ENCODE assay signal across 19 cellular contexts in the genomic region with DNA sequence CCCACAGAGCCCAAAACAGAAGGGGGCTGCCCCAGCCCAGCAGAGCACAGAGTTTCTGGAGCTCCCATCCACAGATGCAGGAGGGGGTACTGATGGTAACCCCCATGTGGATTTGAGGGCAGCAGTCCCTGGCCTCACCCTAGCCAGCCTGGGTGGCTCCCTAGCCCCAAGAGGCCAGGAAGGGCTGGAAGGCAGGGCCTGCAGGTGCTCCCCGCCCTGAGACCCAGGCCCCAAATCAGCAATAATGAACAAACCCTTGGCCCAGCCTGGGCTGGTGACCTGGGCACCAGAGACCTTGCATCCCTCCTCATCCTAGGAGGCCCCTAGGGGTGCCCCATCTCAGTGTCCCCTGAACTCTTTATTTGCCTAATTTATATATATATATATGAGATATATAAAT.
DNase-seq lines count a peak whose midpoint lies in the region; ATAC-seq and TF ChIP-seq lines count a peak whose summit lies in the region.
"Had no signal": no experiment of that assay in that cellular context is flagged by ENCODE, and none has a peak within 500 bp of the region (broad histone marks: within the 10 kb centered on the region; RNA-seq: fewer than 3 reads in every experiment).

No MANE protein-coding gene starts in this region.

- H3K36me3 ChIP-seq in esophagus muscularis mucosa (peaks cover 0 to 34% (median 11%) of the 10 kb centered on the region in 4 donors), sigmoid colon (peaks cover 0 to 3% (median 0%) of the 10 kb centered on the region in 4 donors)

- H3K27ac ChIP-seq in esophagus muscularis mucosa (replicated peaks in 1 of 4) (no peak overlapping the region), sigmoid colon (no peak overlapping the region)
- H3K27ac ChIP-seq: BLaER1 treated with 17β-estradiol and CSF1 and Interleukin-3, amounts not matched to agents 10 nM and 100 nM had no signal

- H3K27me3 ChIP-seq in esophagus muscularis mucosa, result no peaks in the 10 kb centered on the region
- no peaks in the 10 kb centered on the region for H3K27me3 ChIP-seq in sigmoid colon
- H3K27me3 ChIP-seq: BLaER1 treated with 17β-estradiol and CSF1 and Interleukin-3, amounts not matched to agents 10 nM and 100 nM had no signal

- TF ChIP-seq POLR2A in esophagus muscularis mucosa (IDR thresholded peaks at IDR 0.05; ENCODE audit: low read depth), result no peak
- TF ChIP-seq POLR2A in sigmoid colon (IDR thresholded peaks at IDR 0.05), result no peak

- no CpG with 5 or more reads among the region's 1 CpG for WGBS in esophagus muscularis mucosa
- WGBS in sigmoid colon, 2 donors, result 88 to 98% methylated on average over 1 of the region's 1 CpG

- intact Hi-C loops in esophagus muscularis mucosa (cut with DNase I), result no loop called here
- intact Hi-C loops in sigmoid colon (cut with DNase I), result no loop called here

- H3K4me1 ChIP-seq in esophagus muscularis mucosa, result no peaks in the 10 kb centered on the region
- H3K4me1 ChIP-seq in sigmoid colon, result no peaks in the 10 kb centered on the region

- H3K4me3 ChIP-seq in esophagus muscularis mucosa (no peak overlapping the region), sigmoid colon (no peak overlapping the region)
- H3K4me3 ChIP-seq: BLaER1 treated with 17β-estradiol and CSF1 and Interleukin-3, amounts not matched to agents 10 nM and 100 nM had no signal

- TF ChIP-seq EP300 in esophagus muscularis mucosa (IDR thresholded peaks at IDR 0.05) (no peak), sigmoid colon (IDR thresholded peaks at IDR 0.05) (no peak)

- ATAC-seq in GM21825 (IDR thresholded peaks at IDR 0.05; ENCODE audit: unreplicated experiment), result no peak
- ATAC-seq: CD8-positive, alpha-beta T cell; HepG2 had no signal

- no peak for TF ChIP-seq CTCF in esophagus muscularis mucosa (IDR thresholded peaks at IDR 0.05)
- TF ChIP-seq CTCF in sigmoid colon (IDR thresholded peaks at IDR 0.05), result no peak

- H3K9me3 ChIP-seq in esophagus muscularis mucosa (no peaks in the 10 kb centered on the region), sigmoid colon (no peaks in the 10 kb centered on the region)
- H3K9me3 ChIP-seq: BLaER1 treated with 17β-estradiol and CSF1 and Interleukin-3, amounts not matched to agents 10 nM and 100 nM had no signal

- peak; percentile 42 for DNase-seq in activated CD8-positive, alpha-beta memory T cell treated with anti-CD3 and anti-CD28 coated beads, Interleukin-2, amount 50 U/mL, for 48 hours
- no peak for DNase-seq in activated CD8-positive, alpha-beta memory T cell treated with anti-CD3 and anti-CD28 coated beads, Interleukin-2, amount 50 U/mL, for 4 hours
- DNase-seq in D341Med (ENCODE audit: low spot score) (peak; percentile 17), esophagus muscularis mucosa (ENCODE audit: extremely low spot score) (peak; percentile 80), sigmoid colon (peak; percentile 25), NCI-H2081 treated with DMSO at 0.1 percent for 48 hours (lab: John Stamatoyannopoulos, UW) (no peak), ecto neural progenitor cell (ENCODE audit: low spot score) (no peak)
- DNase-seq: 8988T, Calu3, DMS 273 treated with DMSO at 0.1 percent for 48 hours, DMS53, DND-41, EL, GOT3, H9 had no signal

Comparison
In these comparisons a context has a peak if more than half of its experiments do, and no peak if none do; other contexts are left out.
1. DNase-seq: peak in activated CD8-positive, alpha-beta memory T cell treated with anti-CD3 and anti-CD28 coated beads, Interleukin-2, amount 50 U/mL, for 48 hours (single experiment), D341Med (single experiment), esophagus muscularis mucosa (single experiment) and sigmoid colon (single experiment); none in activated CD8-positive, alpha-beta memory T cell treated with anti-CD3 and anti-CD28 coated beads, Interleukin-2, amount 50 U/mL, for 4 hours (single experiment), NCI-H2081 treated with DMSO at 0.1 percent for 48 hours (single experiment) and ecto neural progenitor cell (single experiment).